In the genomic region with DNA sequence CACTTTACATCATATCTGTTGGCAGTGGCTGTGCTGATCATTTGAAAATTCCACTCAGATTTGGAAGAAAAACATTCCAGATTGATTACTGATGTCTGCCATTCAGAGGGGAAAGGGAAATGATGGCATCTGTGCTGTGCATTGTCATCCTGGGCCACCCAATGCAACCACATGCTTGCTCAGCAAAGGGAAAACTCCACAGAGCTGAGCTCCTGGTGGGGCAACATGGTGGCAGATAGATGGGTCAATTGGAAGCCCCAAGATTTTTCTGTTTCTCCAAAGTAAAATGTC, we compare ENCODE assay signal across 13 cellular contexts. TPM values are rescaled to one million over a fixed set of nuclear protein-coding genes. Genes with fewer than 3 reads are reported as not detected.
DNase-seq lines count a peak whose midpoint lies in the region; FAIRE-seq and TF ChIP-seq lines count a peak whose summit lies in the region.
"Had no signal": no experiment of that assay in that cellular context is flagged by ENCODE, and none has a peak within 500 bp of the region (broad histone marks: within the 10 kb centered on the region; RNA-seq: fewer than 3 reads in every experiment).

No MANE protein-coding gene starts in this region.

- H3K36me3 ChIP-seq in bronchial epithelial cell (ENCODE audit: control insufficient read depth, insufficient read depth, low read length): peaks cover 8% of the 10 kb centered on the region

- no peak for FAIRE-seq in bronchial epithelial cell (lab: Jason Lieb, UNC)
- FAIRE-seq: A204.1, H1 had no signal

- H3K4me3 ChIP-seq in bronchial epithelial cell (ENCODE audit: low read depth, low read length): no peak overlapping the region

- peak; percentile 16 for DNase-seq in EH (ENCODE audit: low read depth)
- DNase-seq in ELR (ENCODE audit: low read depth): peak; percentile 10
- peak; percentile 10 for DNase-seq in bronchial epithelial cell (ENCODE audit: low read depth)
- DNase-seq in kidney tubule cell (ENCODE audit: low spot score): peak; percentile 16
- no peak for DNase-seq in SHP77 treated with DMSO at 0.1 percent for 48 hours (lab: John Stamatoyannopoulos, UW)
- no peak for DNase-seq in NCI-H524 treated with DMSO at 0.1 percent for 48 hours (lab: John Stamatoyannopoulos, UW)
- DNase-seq in HuH-7 (ENCODE audit: low spot score): no peak
- DNase-seq: C1 segment of cervical spinal cord; CD4-positive, alpha-beta T cell; DMS79; HCEC 1CT had no signal

- H3K27me3 ChIP-seq in bronchial epithelial cell (ENCODE audit: control insufficient read depth, insufficient read depth, low read length): no peaks in the 10 kb centered on the region

- TF ChIP-seq CTCF in bronchial epithelial cell (IDR thresholded peaks at IDR 0.05; ENCODE audit: insufficient read depth, low read length, severe bottlenecking): no peak

RNA-seq across cellular contexts. Expression of a gene that starts 11.8 kb away (rescaled TPM):
- 1.0 and 1.1 TPM in 2 replicates for total RNA-seq in bronchial epithelial cell
- total RNA-seq: CD4-positive, alpha-beta T cell had no signal

RNA-seq across cellular contexts. Expression of a gene that starts 20.7 kb away (rescaled TPM):
- total RNA-seq in bronchial epithelial cell: 50.1 and 67.1 TPM in 2 replicates

RNA-seq across cellular contexts. Expression of a gene that starts 29.3 kb away (rescaled TPM):
- total RNA-seq in bronchial epithelial cell: 0.90 and 1.3 TPM in 2 replicates

Comparison
In these comparisons a context has a peak if more than half of its experiments do, and no peak if none do; other contexts are left out.
1. DNase-seq: peak in EH (single experiment), ELR (single experiment), bronchial epithelial cell (single experiment) and kidney tubule cell (single experiment); none in SHP77 treated with DMSO at 0.1 percent for 48 hours (single experiment), NCI-H524 treated with DMSO at 0.1 percent for 48 hours (single experiment) and HuH-7 (single experiment).